ENCODE assay signal across 13 cellular contexts in the genomic region with DNA sequence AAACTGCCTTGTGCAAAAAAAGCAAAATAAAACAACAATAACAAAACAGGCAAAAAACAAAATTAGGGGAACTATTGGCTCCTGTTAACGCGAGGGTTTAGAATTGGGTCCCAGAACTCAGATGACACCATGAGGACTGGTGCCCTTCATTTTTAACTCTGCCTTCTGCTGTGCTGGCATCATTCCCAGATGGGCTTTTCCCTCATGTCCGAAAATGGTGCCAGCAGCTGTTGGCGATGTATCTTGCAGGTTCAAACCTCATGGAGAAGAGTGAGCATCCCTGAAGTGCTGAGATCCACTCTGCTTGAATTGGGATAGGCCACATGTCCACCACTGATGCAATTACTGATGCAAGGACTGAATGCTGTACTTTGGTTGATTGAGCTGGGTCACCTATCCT.
"Had no signal": no experiment of that assay in that cellular context is flagged by ENCODE, and none has a peak within 500 bp of the region (broad histone marks: within the 10 kb centered on the region; RNA-seq: fewer than 3 reads in every experiment).

No MANE protein-coding gene starts in this region.

- H3K27me3 ChIP-seq: ascending aorta, cardiac muscle cell, left lung had no signal

- H3K27ac ChIP-seq: ascending aorta, cardiac muscle cell, left lung, VCaP had no signal

- H3K9me3 Mint-ChIP-seq: activated T-helper 1 cell treated with anti-CD3 and anti-CD28 coated beads, Interleukin-12 subunit alpha, Interleukin-12 subunit beta, Interleukin-2, Interleukin-4 antibody, amounts not matched to agents 30 ng/mL and 10 ng/mL and 1 ng/mL, durations not matched to agents 14 hours and 24 hours and 36 hours; stimulated activated naive CD8-positive, alpha-beta T cell treated with anti-CD3 and anti-CD28 coated beads, Interleukin-15, Interleukin-2, amounts not matched to agents 100 ng/mL and 50 ng/mL, for 24 hours had no signal

- H3K4me3 Mint-ChIP-seq: activated T-helper 1 cell treated with anti-CD3 and anti-CD28 coated beads, Interleukin-12 subunit alpha, Interleukin-12 subunit beta, Interleukin-2, Interleukin-4 antibody, amounts not matched to agents 30 ng/mL and 10 ng/mL and 1 ng/mL, durations not matched to agents 14 hours and 24 hours and 36 hours; stimulated activated naive CD8-positive, alpha-beta T cell treated with anti-CD3 and anti-CD28 coated beads, Interleukin-15, Interleukin-2, amounts not matched to agents 100 ng/mL and 50 ng/mL, for 24 hours had no signal

- DNase-seq: activated CD4-positive, alpha-beta T cell treated with anti-CD3 and anti-CD28 coated beads for 4 hours; activated naive CD4-positive, alpha-beta T cell; cortex of kidney; effector CD8-positive, alpha-beta T cell; left lung; mesenchymal stem cell; stimulated activated CD4-positive, alpha-beta T cell treated with anti-CD3 and anti-CD28 coated beads, Interleukin-4, amount 100 ng/mL, for 1 hour; stimulated activated CD8-positive, alpha-beta memory T cell treated with anti-CD3 and anti-CD28 coated beads, Interleukin-4, amount 100 ng/mL, for 48 hours had no signal

- H3K4me1 ChIP-seq: ascending aorta, left lung had no signal

- H3K9me3 ChIP-seq: ascending aorta, left lung had no signal

- H3K36me3 ChIP-seq: ascending aorta, cardiac muscle cell, left lung had no signal

- H3K27ac Mint-ChIP-seq: activated T-helper 1 cell treated with anti-CD3 and anti-CD28 coated beads, Interleukin-12 subunit alpha, Interleukin-12 subunit beta, Interleukin-2, Interleukin-4 antibody, amounts not matched to agents 30 ng/mL and 10 ng/mL and 1 ng/mL, durations not matched to agents 14 hours and 24 hours and 36 hours; stimulated activated naive CD8-positive, alpha-beta T cell treated with anti-CD3 and anti-CD28 coated beads, Interleukin-15, Interleukin-2, amounts not matched to agents 100 ng/mL and 50 ng/mL, for 24 hours had no signal

- H3K4me3 ChIP-seq: ascending aorta, cardiac muscle cell, left lung had no signal
